12 cellular contexts compared by ENCODE assay signal in the genomic region with DNA sequence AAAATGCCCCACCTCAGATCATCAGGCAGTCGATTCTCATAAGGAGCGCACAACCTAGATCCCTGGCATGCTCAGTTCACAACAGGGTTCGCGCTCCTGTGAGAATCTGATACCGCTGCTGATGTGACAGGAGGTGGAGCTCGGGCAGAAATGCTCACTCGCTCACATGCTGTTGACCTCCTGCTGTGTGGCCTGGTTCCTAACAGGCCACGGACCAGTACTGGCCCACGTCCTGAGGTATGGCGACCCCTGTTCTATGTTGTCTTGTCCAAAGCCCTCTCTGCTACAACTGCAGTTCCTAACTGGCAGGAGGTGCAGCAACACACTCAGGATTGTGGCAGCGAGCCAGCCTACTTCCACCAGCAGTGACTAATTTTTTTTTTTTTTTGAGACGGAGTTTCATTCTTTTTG.
DNase-seq lines count a peak whose midpoint lies in the region; ATAC-seq and TF ChIP-seq lines count a peak whose summit lies in the region.
"Had no signal": no experiment of that assay in that cellular context is flagged by ENCODE, and none has a peak within 500 bp of the region (broad histone marks: within the 10 kb centered on the region; RNA-seq: fewer than 3 reads in every experiment).

No MANE protein-coding gene starts in this region.

- H3K4me3 ChIP-seq in epithelial cell of esophagus (ENCODE audit: low read length), result no peak overlapping the region
- no peak overlapping the region for H3K4me3 ChIP-seq in OCI-LY7 (ENCODE audit: low read depth, low read length, poor library complexity, severe bottlenecking)

- intact Hi-C loops in Calu3 (cut with micrococcal nuclease; ENCODE audit: unreplicated experiment), result no loop called here
- intact Hi-C loops in OCI-LY7 (cut with micrococcal nuclease; ENCODE audit: unreplicated experiment), result no loop called here

- H3K4me1 Mint-ChIP-seq in progenitor cell of endocrine pancreas (ENCODE audit: low read depth) (peaks cover 18% of the 10 kb centered on the region), Calu3 (ENCODE audit: low read depth, unreplicated experiment) (no peaks in the 10 kb centered on the region)

- BruUV-seq in Calu3 (replicated peaks; lab: Mats Ljungman, UMichigan) (no TSS peak), OCI-LY7 (replicated peaks; lab: Mats Ljungman, UMichigan) (no TSS peak)

- H3K4me3 Mint-ChIP-seq in progenitor cell of endocrine pancreas (ENCODE audit: low read depth) (no peak overlapping the region), Calu3 (ENCODE audit: low read depth, unreplicated experiment) (no peak overlapping the region)
- H3K4me3 Mint-ChIP-seq: activated T-helper 17 cell treated with anti-CD3 and anti-CD28 coated beads, Interleukin-2, amount 50 U/mL, for 72 hours; stimulated activated memory B cell treated with anti-CD40 and anti-IgM and Interleukin-4, amounts not matched to agents 10 μg/mL and 1 μg/mL and 100 μg/mL, for 72 hours had no signal

- POLR2A ChIA-PET in OCI-LY7 (lab: Charles Lee), result no interaction called here

- H3K36me3 Mint-ChIP-seq in progenitor cell of endocrine pancreas (ENCODE audit: insufficient read depth) (peaks cover 24% of the 10 kb centered on the region), Calu3 (ENCODE audit: insufficient read depth, unreplicated experiment) (no peaks in the 10 kb centered on the region)

- H3K27ac Mint-ChIP-seq in progenitor cell of endocrine pancreas (peak overlapping the region; percentile 80), Calu3 (ENCODE audit: unreplicated experiment) (no peak overlapping the region)

- CTCF ChIA-PET in Calu3 (lab: Charles Lee), result no interaction called here
- CTCF ChIA-PET in OCI-LY7 (lab: Charles Lee; ENCODE audit: unreplicated experiment), result no interaction called here

- no peak overlapping the region for H3K4me2 ChIP-seq in OCI-LY7 (ENCODE audit: low read length)

- peaks cover 77% of the 10 kb centered on the region for H3K36me3 ChIP-seq in OCI-LY7 (ENCODE audit: insufficient read depth, low read length)

- H3K27me3 Mint-ChIP-seq in progenitor cell of endocrine pancreas, result no peaks in the 10 kb centered on the region
- H3K27me3 Mint-ChIP-seq in Calu3 (ENCODE audit: unreplicated experiment), result no peaks in the 10 kb centered on the region
- H3K27me3 Mint-ChIP-seq: activated T-helper 17 cell treated with anti-CD3 and anti-CD28 coated beads, Interleukin-2, amount 50 U/mL, for 72 hours; stimulated activated memory B cell treated with anti-CD40 and anti-IgM and Interleukin-4, amounts not matched to agents 10 μg/mL and 1 μg/mL and 100 μg/mL, for 72 hours had no signal

- H3K9me3 ChIP-seq in OCI-LY7 (ENCODE audit: low read length), result no peaks in the 10 kb centered on the region

- no peaks in the 10 kb centered on the region for H3K9me2 ChIP-seq in OCI-LY7 (ENCODE audit: insufficient read depth, low read length)

- H3K9me3 Mint-ChIP-seq in progenitor cell of endocrine pancreas (ENCODE audit: low read depth), result no peaks in the 10 kb centered on the region
- H3K9me3 Mint-ChIP-seq in Calu3 (ENCODE audit: low read depth, unreplicated experiment), result no peaks in the 10 kb centered on the region
- H3K9me3 Mint-ChIP-seq: activated T-helper 17 cell treated with anti-CD3 and anti-CD28 coated beads, Interleukin-2, amount 50 U/mL, for 72 hours; stimulated activated memory B cell treated with anti-CD40 and anti-IgM and Interleukin-4, amounts not matched to agents 10 μg/mL and 1 μg/mL and 100 μg/mL, for 72 hours had no signal

- peak; percentile 87 for DNase-seq in EH (ENCODE audit: low read depth)
- DNase-seq in NCI-H226, result peak; percentile 62
- peak; percentile 87 for DNase-seq in epithelial cell of esophagus (ENCODE audit: low read depth)
- DNase-seq in progenitor cell of endocrine pancreas (ENCODE audit: low spot score, unreplicated experiment), result no peak
- DNase-seq in Calu3, result no peak
- DNase-seq in OCI-LY7 (ENCODE audit: low spot score), result no peak
- no peak for DNase-seq in SHP77 treated with DMSO at 0.1 percent for 48 hours (lab: John Stamatoyannopoulos, UW)
- DNase-seq: NCI-H524, T1000 had no signal

- no peaks in the 10 kb centered on the region for H4K20me1 ChIP-seq in OCI-LY7 (ENCODE audit: insufficient read depth, low read length)

- no peaks in the 10 kb centered on the region for H3K4me1 ChIP-seq in OCI-LY7 (ENCODE audit: insufficient read depth, low read length, poor library complexity, severe bottlenecking)

- TF ChIP-seq CTCF in epithelial cell of esophagus (IDR thresholded peaks at IDR 0.05; ENCODE audit: insufficient read depth, low read depth, low read length, missing control alignments) (no peak), progenitor cell of endocrine pancreas (IDR thresholded peaks at IDR 0.05; ENCODE audit: unreplicated experiment) (no peak), Calu3 (IDR thresholded peaks at IDR 0.05; ENCODE audit: unreplicated experiment) (no peak), OCI-LY7 (conservative IDR thresholded peaks at IDR 0.05; ENCODE audit: low read length) (no peak)

- peaks cover 10% of the 10 kb centered on the region; the same call in 1 of the 2 replicates for H3K79me2 ChIP-seq in OCI-LY7 (ENCODE audit: insufficient read depth, low read depth, low read length)

- ATAC-seq in HG03135 (IDR thresholded peaks at IDR 0.05; ENCODE audit: unreplicated experiment), result no peak
- ATAC-seq: activated T-helper 17 cell treated with anti-CD3 and anti-CD28 coated beads, Interleukin-2, amount 50 U/mL, for 72 hours; stimulated activated memory B cell treated with anti-CD40 and anti-IgM and Interleukin-4, amounts not matched to agents 10 μg/mL and 1 μg/mL and 100 μg/mL, for 72 hours had no signal

- H2AFZ ChIP-seq in OCI-LY7 (ENCODE audit: low read length), result no peak overlapping the region

- no peak overlapping the region for H3K27ac ChIP-seq in OCI-LY7 (ENCODE audit: low read depth, low read length, poor library complexity, severe bottlenecking)

Comparison
In these comparisons a context has a peak if more than half of its experiments do, and no peak if none do; other contexts are left out.
1. DNase-seq: peak in EH (single experiment), NCI-H226 (single experiment) and epithelial cell of esophagus (single experiment); none in progenitor cell of endocrine pancreas (single experiment), Calu3 (single experiment), OCI-LY7 (single experiment) and SHP77 treated with DMSO at 0.1 percent for 48 hours (single experiment).